ENCODE assay signal across 8 cellular contexts in genomic region chr4:107824367-107825071, GRCh38. TPM values are rescaled to one million over a fixed set of nuclear protein-coding genes. Genes with fewer than 3 reads are reported as not detected.
DNase-seq lines count a peak whose midpoint lies in the region; ATAC-seq and TF ChIP-seq lines count a peak whose summit lies in the region.

SGMS2 (plus strand) TSS chr4:107824932; CDS start chr4:107895554, 70,622 bp downstream.

- no peaks in the 10 kb centered on the region for H3K9me3 Mint-ChIP-seq in Caco-2 (ENCODE audit: unreplicated experiment)
- peaks cover 0 to 3% (median 0%) of the 10 kb centered on the region in 5 experiments for H3K9me3 Mint-ChIP-seq in brain

- POLR2A ChIA-PET in Caco-2 (lab: Charles Lee): no interaction called here

- H3K4me3 ChIP-seq in Caco-2 (ENCODE audit: low read depth, low read length) (peak within 1 kb of the TSS; percentile 53), iPS-11a (ENCODE audit: low read depth, low read length) (peak within 1 kb of the TSS; percentile 55)

- H3K36me3 ChIP-seq in Caco-2 (ENCODE audit: control insufficient read depth, insufficient read depth, low read length): no peaks in the 10 kb centered on the region

- CTCF ChIA-PET in Caco-2 (lab: Charles Lee): no interaction called here

- no peak for TF ChIP-seq CTCF in Caco-2 (IDR thresholded peaks at IDR 0.05; ENCODE audit: insufficient read depth in 1 of 2, low read depth in 1 of 2, low read length in 1 of 2, severe bottlenecking in 1 of 2, unreplicated experiment in 1 of 2)
- no peak for TF ChIP-seq CTCF in brain (conservative IDR thresholded peaks at IDR 0.05)

- DNase-seq in Caco-2 (peak; percentile 74 to 78), HK-2 (ENCODE audit: unreplicated experiment) (peak; percentile 90), T-helper 17 cell (no peak), retina (peak; percentile 84), GF-D8 (lab: John Stamatoyannopoulos, UW) (no peak)

- H3K27me3 Mint-ChIP-seq in Caco-2 (ENCODE audit: insufficient read depth, unreplicated experiment): peaks cover 3% of the 10 kb centered on the region
- peaks cover 76% of the 10 kb centered on the region for H3K27me3 Mint-ChIP-seq in T-helper 17 cell
- peaks cover 32% of the 10 kb centered on the region for H3K27me3 Mint-ChIP-seq in brain

- no TSS peak for BruUV-seq in Caco-2 (replicated peaks; lab: Mats Ljungman, UMichigan)

- H3K27ac Mint-ChIP-seq in Caco-2 (ENCODE audit: unreplicated experiment): peak within 1 kb of the TSS; percentile 93
- no peak within 1 kb of the TSS for H3K27ac Mint-ChIP-seq in T-helper 17 cell
- peak within 1 kb of the TSS; percentile 62 to 97 (median 94) for H3K27ac Mint-ChIP-seq in brain

- intact Hi-C loops in Caco-2 (cut with micrococcal nuclease; ENCODE audit: unreplicated experiment): loop anchor here (2.0 to 10.0 kb wide), 2 partner anchors 64 to 90 kb away; no protein-coding TSS in a partner anchor

- H3K4me1 ChIP-seq in Caco-2: no peaks in the 10 kb centered on the region; the same call in 1 of the 2 replicates

- H3K9me3 ChIP-seq in Caco-2: no peaks in the 10 kb centered on the region
- no peaks in the 10 kb centered on the region for H3K9me3 ChIP-seq in T-helper 17 cell (ENCODE audit: control insufficient read depth, low read length, poor library complexity, severe bottlenecking)

- peaks cover 5% of the 10 kb centered on the region for H3K36me3 Mint-ChIP-seq in Caco-2 (ENCODE audit: insufficient read depth, unreplicated experiment)
- H3K36me3 Mint-ChIP-seq in T-helper 17 cell (ENCODE audit: low read depth): peaks cover 5% of the 10 kb centered on the region
- no peaks in the 10 kb centered on the region for H3K36me3 Mint-ChIP-seq in brain

- H3K4me3 Mint-ChIP-seq in Caco-2 (ENCODE audit: unreplicated experiment): peak within 1 kb of the TSS; percentile 96
- H3K4me3 Mint-ChIP-seq in T-helper 17 cell: peak within 1 kb of the TSS; percentile 91
- peak within 1 kb of the TSS; percentile 92 to 98 (median 98) for H3K4me3 Mint-ChIP-seq in brain

- peaks cover 13% of the 10 kb centered on the region for H3K4me1 Mint-ChIP-seq in Caco-2 (ENCODE audit: low read depth, unreplicated experiment)
- H3K4me1 Mint-ChIP-seq in T-helper 17 cell: peaks cover 9% of the 10 kb centered on the region
- H3K4me1 Mint-ChIP-seq in brain: peaks cover 20% of the 10 kb centered on the region

- ATAC-seq in GM19463 (IDR thresholded peaks at IDR 0.05; ENCODE audit: unreplicated experiment) (peak; percentile 70), T-helper 17 cell (peak; percentile 57)

- H3K27me3 ChIP-seq in Caco-2 (replicated peaks; ENCODE audit: control insufficient read depth, insufficient read depth, low read length): no peaks in the 10 kb centered on the region

RNA-seq across cellular contexts. Expression of gene SGMS2, which starts in this region (rescaled TPM):
- total RNA-seq in Caco-2 (2022): 3.4 and 5.6 TPM in 2 replicates
- total RNA-seq in T-helper 17 cell: under 1 TPM in 1 of 2 donors, not detected in 1; 0.32 TPM
- not detected for polyA plus RNA-seq in brain (ENCODE audit: insufficient read depth, low read depth, low replicate concordance)

Comparison
In these comparisons a context has a peak if more than half of its experiments do, and no peak if none do; other contexts are left out.
1. Peak in ATAC-seq in T-helper 17 cell; RNA of the gene not detected or under 1 TPM.
2. DNase-seq: peak in Caco-2 (2 of 2), HK-2 (single experiment) and retina (single experiment); none in T-helper 17 cell (0 of 3) and GF-D8 (single experiment).
3. Peak in every context shown above with its lines, with median percentiles within 50 percentile points of each other: H3K4me3 Mint-ChIP-seq.